In the genomic region with DNA sequence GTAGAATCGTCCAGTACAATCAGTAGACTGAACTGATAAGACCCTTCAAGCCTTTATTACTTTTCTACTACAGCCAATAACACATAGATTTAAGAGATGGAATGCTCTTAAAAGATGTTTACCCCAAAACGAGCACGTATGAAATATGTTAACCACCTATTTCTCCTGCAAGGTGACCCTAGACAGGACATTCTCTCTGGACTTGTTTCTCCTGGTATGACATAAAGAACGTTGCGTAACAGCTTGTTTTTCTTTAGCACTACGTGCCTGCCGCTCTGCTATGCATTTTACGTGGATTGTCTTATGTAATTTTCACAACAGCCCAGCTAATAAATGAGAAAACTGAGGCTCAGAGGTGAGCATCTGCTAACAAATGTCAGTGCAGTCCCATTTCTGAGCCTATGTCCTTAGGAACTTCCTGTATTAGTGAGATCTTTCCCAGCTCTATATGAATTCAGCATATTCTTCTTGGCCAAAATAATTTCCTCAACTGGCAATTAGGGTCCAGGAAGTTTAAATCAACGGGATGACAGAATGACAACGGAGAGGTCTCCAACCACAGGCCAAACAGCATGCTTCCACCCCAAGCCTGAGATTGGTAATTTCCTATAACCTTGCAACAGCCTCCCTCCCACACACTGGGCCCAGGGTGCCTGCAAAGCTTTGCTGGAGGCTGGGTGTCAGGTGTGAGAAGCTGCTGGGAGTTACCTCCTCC, we compare ENCODE assay signal across 1 cellular context.
TF ChIP-seq lines count a peak whose summit lies in the region.

No MANE protein-coding gene starts in this region.

TF ChIP-seq in HepG2, 621 proteins besides CTCF, POLR2A, EP300 and RAD21 (continued from another document and continues in another):
- TF ChIP-seq RNF219 (CRISPR knock-in tag; IDR thresholded peaks at IDR 0.05) = no peak
- TF ChIP-seq KLF6 (CRISPR knock-in tag; IDR thresholded peaks at IDR 0.05) = peak; percentile 96
- TF ChIP-seq ZNF275 (CRISPR knock-in tag; IDR thresholded peaks at IDR 0.05; ENCODE audit: borderline replicate concordance) = peak; percentile 26; the same call in 1 of the 2 replicates
- no peak for TF ChIP-seq SP1 (IDR thresholded peaks at IDR 0.05)
- no peak for TF ChIP-seq SP1 (CRISPR knock-in tag; IDR thresholded peaks at IDR 0.05)
- no peak for TF ChIP-seq ZBTB39 (CRISPR knock-in tag; IDR thresholded peaks at IDR 0.05)
- TF ChIP-seq ZBED4 (CRISPR knock-in tag; IDR thresholded peaks at IDR 0.05; ENCODE audit: borderline replicate concordance) = peak; percentile 75; the same call in 1 of the 2 replicates
- TF ChIP-seq GATAD1 (CRISPR knock-in tag; IDR thresholded peaks at IDR 0.05) = peak; percentile 52; the same call in 1 of the 2 replicates
- no peak for TF ChIP-seq TMF1 (CRISPR knock-in tag; IDR thresholded peaks at IDR 0.05; ENCODE audit: low read depth)
- TF ChIP-seq GTF2F1 (IDR thresholded peaks at IDR 0.05; ENCODE audit: low read length) = no peak
- TF ChIP-seq, protein P1, sequence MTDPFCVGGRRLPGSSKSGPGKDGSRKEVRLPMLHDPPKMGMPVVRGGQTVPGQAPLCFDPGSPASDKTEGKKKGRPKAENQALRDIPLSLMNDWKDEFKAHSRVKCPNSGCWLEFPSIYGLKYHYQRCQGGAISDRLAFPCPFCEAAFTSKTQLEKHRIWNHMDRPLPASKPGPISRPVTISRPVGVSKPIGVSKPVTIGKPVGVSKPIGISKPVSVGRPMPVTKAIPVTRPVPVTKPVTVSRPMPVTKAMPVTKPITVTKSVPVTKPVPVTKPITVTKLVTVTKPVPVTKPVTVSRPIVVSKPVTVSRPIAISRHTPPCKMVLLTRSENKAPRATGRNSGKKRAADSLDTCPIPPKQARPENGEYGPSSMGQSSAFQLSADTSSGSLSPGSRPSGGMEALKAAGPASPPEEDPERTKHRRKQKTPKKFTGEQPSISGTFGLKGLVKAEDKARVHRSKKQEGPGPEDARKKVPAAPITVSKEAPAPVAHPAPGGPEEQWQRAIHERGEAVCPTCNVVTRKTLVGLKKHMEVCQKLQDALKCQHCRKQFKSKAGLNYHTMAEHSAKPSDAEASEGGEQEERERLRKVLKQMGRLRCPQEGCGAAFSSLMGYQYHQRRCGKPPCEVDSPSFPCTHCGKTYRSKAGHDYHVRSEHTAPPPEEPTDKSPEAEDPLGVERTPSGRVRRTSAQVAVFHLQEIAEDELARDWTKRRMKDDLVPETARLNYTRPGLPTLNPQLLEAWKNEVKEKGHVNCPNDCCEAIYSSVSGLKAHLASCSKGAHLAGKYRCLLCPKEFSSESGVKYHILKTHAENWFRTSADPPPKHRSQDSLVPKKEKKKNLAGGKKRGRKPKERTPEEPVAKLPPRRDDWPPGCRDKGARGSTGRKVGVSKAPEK (CRISPR knock-in tag; IDR thresholded peaks at IDR 0.05; ENCODE audit: borderline replicate concordance) = no peak
- TF ChIP-seq RFX5 (IDR thresholded peaks at IDR 0.05; ENCODE audit: low read depth, low read length) = no peak
- TF ChIP-seq ZNF101 (CRISPR knock-in tag; IDR thresholded peaks at IDR 0.05; ENCODE audit: borderline replicate concordance, low read depth) = no peak
- no peak for TF ChIP-seq ZSCAN29 (CRISPR knock-in tag; conservative IDR thresholded peaks at IDR 0.05)
- TF ChIP-seq FOXK1 (CRISPR knock-in tag; IDR thresholded peaks at IDR 0.05; ENCODE audit: borderline replicate concordance, low read depth) = peak; percentile 97
- TF ChIP-seq RERE (CRISPR knock-in tag; IDR thresholded peaks at IDR 0.05; ENCODE audit: low read depth) = no peak
- peak; percentile 94 for TF ChIP-seq ZNF136 (CRISPR knock-in tag; IDR thresholded peaks at IDR 0.05; ENCODE audit: low read depth)
- TF ChIP-seq, protein P2, sequence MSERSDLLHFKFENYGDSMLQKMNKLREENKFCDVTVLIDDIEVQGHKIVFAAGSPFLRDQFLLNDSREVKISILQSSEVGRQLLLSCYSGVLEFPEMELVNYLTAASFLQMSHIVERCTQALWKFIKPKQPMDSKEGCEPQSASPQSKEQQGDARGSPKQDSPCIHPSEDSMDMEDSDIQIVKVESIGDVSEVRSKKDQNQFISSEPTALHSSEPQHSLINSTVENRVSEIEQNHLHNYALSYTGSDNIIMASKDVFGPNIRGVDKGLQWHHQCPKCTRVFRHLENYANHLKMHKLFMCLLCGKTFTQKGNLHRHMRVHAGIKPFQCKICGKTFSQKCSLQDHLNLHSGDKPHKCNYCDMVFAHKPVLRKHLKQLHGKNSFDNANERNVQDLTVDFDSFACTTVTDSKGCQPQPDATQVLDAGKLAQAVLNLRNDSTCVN (CRISPR knock-in tag; IDR thresholded peaks at IDR 0.05; ENCODE audit: borderline replicate concordance) = 0 out of 2 replicates have a peak, but pooled peaks have one; percentile 11
- TF ChIP-seq ZNF441 (CRISPR knock-in tag; IDR thresholded peaks at IDR 0.05; ENCODE audit: borderline replicate concordance) = peak; percentile 74; the same call in 1 of the 2 replicates
- no peak for TF ChIP-seq EHMT2 (IDR thresholded peaks at IDR 0.05; ENCODE audit: borderline replicate concordance, low read depth, low read length)
- peak; percentile 56; the same call in 1 of the 2 replicates for TF ChIP-seq YEATS2 (CRISPR knock-in tag; IDR thresholded peaks at IDR 0.05; ENCODE audit: borderline replicate concordance)
- TF ChIP-seq NFRKB (IDR thresholded peaks at IDR 0.05) = no peak
- peak; percentile 76; the same call in 1 of the 2 replicates for TF ChIP-seq ZNF274 (CRISPR knock-in tag; IDR thresholded peaks at IDR 0.05)
- TF ChIP-seq, protein P3, sequence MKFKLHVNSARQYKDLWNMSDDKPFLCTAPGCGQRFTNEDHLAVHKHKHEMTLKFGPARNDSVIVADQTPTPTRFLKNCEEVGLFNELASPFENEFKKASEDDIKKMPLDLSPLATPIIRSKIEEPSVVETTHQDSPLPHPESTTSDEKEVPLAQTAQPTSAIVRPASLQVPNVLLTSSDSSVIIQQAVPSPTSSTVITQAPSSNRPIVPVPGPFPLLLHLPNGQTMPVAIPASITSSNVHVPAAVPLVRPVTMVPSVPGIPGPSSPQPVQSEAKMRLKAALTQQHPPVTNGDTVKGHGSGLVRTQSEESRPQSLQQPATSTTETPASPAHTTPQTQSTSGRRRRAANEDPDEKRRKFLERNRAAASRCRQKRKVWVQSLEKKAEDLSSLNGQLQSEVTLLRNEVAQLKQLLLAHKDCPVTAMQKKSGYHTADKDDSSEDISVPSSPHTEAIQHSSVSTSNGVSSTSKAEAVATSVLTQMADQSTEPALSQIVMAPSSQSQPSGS (CRISPR knock-in tag; IDR thresholded peaks at IDR 0.05) = no peak
- no peak for TF ChIP-seq JDP2 (CRISPR knock-in tag; IDR thresholded peaks at IDR 0.05; ENCODE audit: borderline replicate concordance)
- TF ChIP-seq GLI4 (CRISPR knock-in tag; IDR thresholded peaks at IDR 0.05; ENCODE audit: borderline replicate concordance) = 0 out of 2 replicates have a peak, but pooled peaks have one; percentile 71
- no peak for TF ChIP-seq ATF5 (CRISPR knock-in tag; IDR thresholded peaks at IDR 0.05; ENCODE audit: low read depth)
- peak; percentile 82; the same call in 1 of the 2 replicates for TF ChIP-seq HDAC2 (CRISPR knock-in tag; IDR thresholded peaks at IDR 0.05)
- TF ChIP-seq ZMAT3 (CRISPR knock-in tag; conservative IDR thresholded peaks at IDR 0.05) = peak; percentile 88; the same call in 1 of the 2 replicates
